1 cellular context compared by ENCODE assay signal in genomic region chr16:29721167-29721879, GRCh38.
TF ChIP-seq lines count a peak whose summit lies in the region.

No MANE protein-coding gene starts in this region.

TF ChIP-seq in A549, 52 proteins besides CTCF, POLR2A, EP300 and RAD21:
- peak; percentile 52; the same call in 1 of the 2 replicates for TF ChIP-seq RFX5 (IDR thresholded peaks at IDR 0.05)
- TF ChIP-seq SMC3 (IDR thresholded peaks at IDR 0.05): peak; percentile 65
- TF ChIP-seq CEBPB (IDR thresholded peaks at IDR 0.05): 0 out of 4 replicates have a peak, but pooled peaks of 1 of the 2 experiments have one; percentile 12
TF ChIP-seq in A549: peak in this region for 3; not testable (repeated sequence) for 49.
